11 cellular contexts compared by ENCODE assay signal in genomic region chr5:133048993-133049725, GRCh38. TPM values are rescaled to one million over a fixed set of nuclear protein-coding genes. Genes with fewer than 3 reads are reported as not detected.
A peak's percentile ranks its signal among the peaks of the same experiment; 100 is the strongest.
DNase-seq lines count a peak whose midpoint lies in the region; ATAC-seq, FAIRE-seq and TF ChIP-seq lines count a peak whose summit lies in the region.
"Had no signal": no experiment of that assay in that cellular context is flagged by ENCODE, and none has a peak within 500 bp of the region (broad histone marks: within the 10 kb centered on the region; RNA-seq: fewer than 3 reads in every experiment).

No MANE protein-coding gene starts in this region.

- peaks cover 12% of the 10 kb centered on the region for H3K36me3 Mint-ChIP-seq in stimulated activated naive CD8-positive, alpha-beta T cell treated with anti-CD3 and anti-CD28 coated beads, Interleukin-15, Interleukin-2, amounts not matched to agents 100 ng/mL and 50 ng/mL, for 24 hours (ENCODE audit: low read depth)
- peaks cover 4% of the 10 kb centered on the region for H3K36me3 Mint-ChIP-seq in activated naive CD8-positive, alpha-beta T cell treated with anti-CD3 and anti-CD28 coated beads, Interleukin-2, amount 10 ng/mL, durations not matched to agents 7 days and 5 days

- ATAC-seq in stimulated activated naive CD8-positive, alpha-beta T cell treated with anti-CD3 and anti-CD28 coated beads, Interleukin-15, amount 100 ng/mL, for 72 hours, result no peak
- ATAC-seq in activated naive CD8-positive, alpha-beta T cell treated with anti-CD3 and anti-CD28 coated beads, Interleukin-2, amount 10 ng/mL, durations not matched to agents 7 days and 5 days (ENCODE audit: low read depth), result no peak
- ATAC-seq in HepG2 (no peak), GM18868 (IDR thresholded peaks at IDR 0.05; ENCODE audit: unreplicated experiment) (no peak), foreskin keratinocyte (no peak)

- POLR2A ChIA-PET in activated naive CD8-positive, alpha-beta T cell treated with anti-CD3 and anti-CD28 coated beads, Interleukin-2, amount 10 ng/mL, durations not matched to agents 7 days and 5 days (lab: Charles Lee), result interaction anchor here (1.7 kb wide), 1 partner anchor 85 kb away, joined by 9 read pairs; the partner anchor contains the start of gene AFF4
- POLR2A ChIA-PET in HepG2 (lab: Yijun Ruan, JAX), result interaction anchor here (1.0 to 5.9 kb wide), 11 partner anchors 10 to 210 kb away, joined by 3 to 116 read pairs (median 6); partner anchors contain the start of genes AFF4 and ZCCHC10

- peak overlapping the region; percentile 49 for H3K9ac ChIP-seq in HepG2 (ENCODE audit: insufficient read depth, low read depth, low read length)

- in situ Hi-C loops in HepG2 (cut with HindIII; ENCODE audit: extremely low pct_ligation_motif_present, low pct_unique_long_range_greater_than_20kb), result no loop called here

- peak overlapping the region; percentile 100 for H3K27ac ChIP-seq in HepG2 (ENCODE audit: extremely low read length, insufficient read depth, low read length)
- no peak overlapping the region for H3K27ac ChIP-seq in foreskin keratinocyte

- WGBS in HepG2 (ENCODE audit: low lambda C conversion rate), result 19% methylated on average over 6 of the region's 6 CpGs

- H3K4me3 Mint-ChIP-seq in stimulated activated naive CD8-positive, alpha-beta T cell treated with anti-CD3 and anti-CD28 coated beads, Interleukin-15, Interleukin-2, amounts not matched to agents 100 ng/mL and 50 ng/mL, for 24 hours, result no peak overlapping the region
- no peak overlapping the region for H3K4me3 Mint-ChIP-seq in stimulated activated naive CD8-positive, alpha-beta T cell treated with anti-CD3 and anti-CD28 coated beads, Interleukin-15, amount 100 ng/mL, for 72 hours
- H3K4me3 Mint-ChIP-seq in activated naive CD8-positive, alpha-beta T cell treated with anti-CD3 and anti-CD28 coated beads, Interleukin-2, amount 10 ng/mL, durations not matched to agents 7 days and 5 days, result no peak overlapping the region
- H3K4me3 Mint-ChIP-seq: dendritic cell treated with granulocyte-macrophage colony-stimulating factor and Interleukin-4, amounts not matched to agents 40 ng/mL and 50 ng/mL, for 4 days had no signal

- H3K27me3 ChIP-seq in HepG2 (ENCODE audit: control insufficient read depth in 1 of 2, insufficient read depth in 2 of 2, low read length in 2 of 2) (no peaks in the 10 kb centered on the region; a peak in 1 of 5 replicates), foreskin keratinocyte (no peaks in the 10 kb centered on the region)

- no peak for DNase-seq in stimulated activated naive CD8-positive, alpha-beta T cell treated with anti-CD3 and anti-CD28 coated beads, Interleukin-15, amount 100 ng/mL, for 72 hours
- DNase-seq in activated naive CD8-positive, alpha-beta T cell treated with anti-CD3 and anti-CD28 coated beads, Interleukin-2, amount 10 ng/mL, durations not matched to agents 7 days and 5 days, result no peak
- DNase-seq in HepG2 (ENCODE audit: low spot score) (no peak), globus pallidus (ENCODE audit: low spot score) (no peak), NCI-H526 (lab: John Stamatoyannopoulos, UW) (no peak), foreskin keratinocyte (no peak)
- DNase-seq: KG1 had no signal

- peak overlapping the region; percentile 78 for H3K4me2 ChIP-seq in HepG2 (ENCODE audit: low read depth, low read length)

- no peaks in the 10 kb centered on the region for H3K36me3 ChIP-seq in HepG2 (replicated peaks in 1 of 2; ENCODE audit: control insufficient read depth in 1 of 2, insufficient read depth in 2 of 2, low read length in 2 of 2)

- no peak for TF ChIP-seq CTCF in HepG2 (CRISPR knock-in tag; IDR thresholded peaks at IDR 0.05)
- no peak for TF ChIP-seq CTCF in foreskin keratinocyte (conservative IDR thresholded peaks at IDR 0.05)

- H3K4me1 ChIP-seq in HepG2 (ENCODE audit: insufficient read depth, low read length) (peaks cover 48% of the 10 kb centered on the region), foreskin keratinocyte (peaks cover 9% of the 10 kb centered on the region)

- intact Hi-C loops in HepG2 (cut with micrococcal nuclease; ENCODE audit: unreplicated experiment), result no loop called here

- TF ChIP-seq RAD21 in HepG2 (CRISPR knock-in tag; IDR thresholded peaks at IDR 0.05), result no peak

- no peak for TF ChIP-seq POLR2A in HepG2 (IDR thresholded peaks at IDR 0.05; ENCODE audit: insufficient read depth in 1 of 2, low read depth in 2 of 2, low read length in 2 of 2)

- FAIRE-seq in HepG2 (lab: Jason Lieb, UNC), result no peak
- FAIRE-seq: G401.6 had no signal

- no peaks in the 10 kb centered on the region for H3K9me3 ChIP-seq in HepG2 (ENCODE audit: low read length)

- H3K79me2 ChIP-seq in HepG2 (ENCODE audit: insufficient read depth, low read length), result peaks cover 34% of the 10 kb centered on the region

- H3K9me3 Mint-ChIP-seq in stimulated activated naive CD8-positive, alpha-beta T cell treated with anti-CD3 and anti-CD28 coated beads, Interleukin-15, Interleukin-2, amounts not matched to agents 100 ng/mL and 50 ng/mL, for 24 hours, result no peaks in the 10 kb centered on the region
- no peaks in the 10 kb centered on the region for H3K9me3 Mint-ChIP-seq in stimulated activated naive CD8-positive, alpha-beta T cell treated with anti-CD3 and anti-CD28 coated beads, Interleukin-15, amount 100 ng/mL, for 72 hours
- H3K9me3 Mint-ChIP-seq in activated naive CD8-positive, alpha-beta T cell treated with anti-CD3 and anti-CD28 coated beads, Interleukin-2, amount 10 ng/mL, durations not matched to agents 7 days and 5 days, result no peaks in the 10 kb centered on the region
- H3K9me3 Mint-ChIP-seq: dendritic cell treated with granulocyte-macrophage colony-stimulating factor and Interleukin-4, amounts not matched to agents 40 ng/mL and 50 ng/mL, for 4 days had no signal

- TF ChIP-seq EP300 in HepG2 (IDR thresholded peaks at IDR 0.05; ENCODE audit: low read depth in 2 of 2, low read length in 2 of 2), result no peak
- no peak for TF ChIP-seq EP300 in HepG2 (CRISPR knock-in tag; IDR thresholded peaks at IDR 0.05; ENCODE audit: borderline replicate concordance)

- BruUV-seq in HepG2 (replicated peaks; lab: Mats Ljungman, UMichigan), result no TSS peak

- peaks cover 36% of the 10 kb centered on the region for H3K4me1 Mint-ChIP-seq in stimulated activated naive CD8-positive, alpha-beta T cell treated with anti-CD3 and anti-CD28 coated beads, Interleukin-15, Interleukin-2, amounts not matched to agents 100 ng/mL and 50 ng/mL, for 24 hours (ENCODE audit: low read depth)
- peaks cover 51% of the 10 kb centered on the region for H3K4me1 Mint-ChIP-seq in stimulated activated naive CD8-positive, alpha-beta T cell treated with anti-CD3 and anti-CD28 coated beads, Interleukin-15, amount 100 ng/mL, for 72 hours
- H3K4me1 Mint-ChIP-seq in activated naive CD8-positive, alpha-beta T cell treated with anti-CD3 and anti-CD28 coated beads, Interleukin-2, amount 10 ng/mL, durations not matched to agents 7 days and 5 days, result peaks cover 19% of the 10 kb centered on the region

- no peak overlapping the region for H2AFZ ChIP-seq in HepG2 (ENCODE audit: low read length)

- H4K20me1 ChIP-seq in HepG2 (ENCODE audit: insufficient read depth, low read length), result peaks cover 7% of the 10 kb centered on the region

- CTCF ChIA-PET in HepG2 (lab: Yijun Ruan, JAX; ENCODE audit: low intra/inter-chr PET ratio, low total read pairs), result no interaction called here

- peak overlapping the region; percentile 10 to 39 (median 23); a peak in 3 of 6 replicates for H3K4me3 ChIP-seq in HepG2 (replicated peaks in 1 of 3; ENCODE audit: insufficient read depth in 1 of 3, low read depth in 2 of 3, low read length in 3 of 3)

- H3K27ac Mint-ChIP-seq in stimulated activated naive CD8-positive, alpha-beta T cell treated with anti-CD3 and anti-CD28 coated beads, Interleukin-15, Interleukin-2, amounts not matched to agents 100 ng/mL and 50 ng/mL, for 24 hours, result peak overlapping the region; percentile 76
- H3K27ac Mint-ChIP-seq in stimulated activated naive CD8-positive, alpha-beta T cell treated with anti-CD3 and anti-CD28 coated beads, Interleukin-15, amount 100 ng/mL, for 72 hours, result no peak overlapping the region
- H3K27ac Mint-ChIP-seq in activated naive CD8-positive, alpha-beta T cell treated with anti-CD3 and anti-CD28 coated beads, Interleukin-2, amount 10 ng/mL, durations not matched to agents 7 days and 5 days, result peak overlapping the region; percentile 61
- H3K27ac Mint-ChIP-seq: dendritic cell treated with granulocyte-macrophage colony-stimulating factor and Interleukin-4, amounts not matched to agents 40 ng/mL and 50 ng/mL, for 4 days had no signal

- no peaks in the 10 kb centered on the region for H3K27me3 Mint-ChIP-seq in stimulated activated naive CD8-positive, alpha-beta T cell treated with anti-CD3 and anti-CD28 coated beads, Interleukin-15, Interleukin-2, amounts not matched to agents 100 ng/mL and 50 ng/mL, for 24 hours
- no peaks in the 10 kb centered on the region for H3K27me3 Mint-ChIP-seq in stimulated activated naive CD8-positive, alpha-beta T cell treated with anti-CD3 and anti-CD28 coated beads, Interleukin-15, amount 100 ng/mL, for 72 hours
- no peaks in the 10 kb centered on the region for H3K27me3 Mint-ChIP-seq in activated naive CD8-positive, alpha-beta T cell treated with anti-CD3 and anti-CD28 coated beads, Interleukin-2, amount 10 ng/mL, durations not matched to agents 7 days and 5 days

RNA-seq across cellular contexts. Expression of gene HSPA4, which starts 2.7 kb away (rescaled TPM):
- total RNA-seq in activated naive CD8-positive, alpha-beta T cell treated with anti-CD3 and anti-CD28 coated beads, Interleukin-2, amount 10 ng/mL, durations not matched to agents 7 days and 5 days, result 10 to 100 TPM; 78.9 to 83.2 TPM
- total RNA-seq in HepG2 (2016; rRNA removed; fragmentation: Illumina TruSeq; extraction: Trizol), result 231 and 359 TPM in 2 replicates
- total RNA-seq in HepG2 (2016; cell fraction: cytosol; rRNA removed; fragmentation: Illumina TruSeq; extraction: Trizol; ENCODE audit: low read depth), result 16.8 and 19.8 TPM in 2 replicates
- 234 and 349 TPM in 2 replicates for total RNA-seq in HepG2 (2016; cell fraction: insoluble cytoplasmic fraction; rRNA removed; fragmentation: Illumina TruSeq; extraction: Trizol)
- total RNA-seq in HepG2 (2016; cell fraction: membrane; rRNA removed; fragmentation: Illumina TruSeq; extraction: Trizol), result 31.3 and 31.7 TPM in 2 replicates
- 93.9 and 106 TPM in 2 replicates for total RNA-seq in HepG2 (2016; cell fraction: nucleus; rRNA removed; fragmentation: Illumina TruSeq; extraction: Trizol)
- 21.7 and 36.6 TPM in 2 replicates for polyA plus RNA-seq in HepG2 (2011; rRNA removed)
- 10.5 and 18.6 TPM in 2 replicates for polyA plus RNA-seq in HepG2 (2011; cell fraction: cytosol; rRNA removed)
- 6.5 and 10.0 TPM in 2 replicates for polyA plus RNA-seq in HepG2 (2011; cell fraction: nucleus; rRNA removed)
- 115 and 141 TPM in 2 replicates for polyA plus RNA-seq in HepG2 (2012)
- 9.3 and 9.9 TPM in 2 replicates for polyA plus RNA-seq in HepG2 (2016; cell fraction: cytosol; fragmentation: Illumina TruSeq; extraction: Trizol; ENCODE audit: low read depth)
- polyA plus RNA-seq in HepG2 (2016; cell fraction: insoluble cytoplasmic fraction; fragmentation: Illumina TruSeq; extraction: Trizol; ENCODE audit: low read depth), result 317 and 331 TPM in 2 replicates
- 25.5 and 28.6 TPM in 2 replicates for polyA plus RNA-seq in HepG2 (2016; cell fraction: membrane; fragmentation: Illumina TruSeq; extraction: Trizol; ENCODE audit: low read depth)
- polyA plus RNA-seq in HepG2 (2016; cell fraction: nucleus; fragmentation: Illumina TruSeq; extraction: Trizol; ENCODE audit: insufficient read depth, low read depth), result 160 and 171 TPM in 2 replicates
- 16.3 and 24.3 TPM in 2 replicates for polyA minus RNA-seq in HepG2 (2011; rRNA and poly(A)+ RNA removed; ENCODE audit: low replicate concordance)
- polyA minus RNA-seq in HepG2 (2011; cell fraction: cytosol; rRNA and poly(A)+ RNA removed), result 45.8 and 50.3 TPM in 2 replicates
- polyA minus RNA-seq in HepG2 (2011; cell fraction: nucleus; rRNA and poly(A)+ RNA removed), result 27.4 and 38.4 TPM in 2 replicates
- total RNA-seq in foreskin keratinocyte, result 134 and 163 TPM in 2 replicates
- 137 and 173 TPM in 2 replicates for polyA plus RNA-seq in foreskin keratinocyte

RNA-seq across cellular contexts. Expression of gene ZCCHC10, which starts 22.8 kb away (rescaled TPM):
- total RNA-seq in activated naive CD8-positive, alpha-beta T cell treated with anti-CD3 and anti-CD28 coated beads, Interleukin-2, amount 10 ng/mL, durations not matched to agents 7 days and 5 days, result 10 to 100 TPM; 22.8 to 24.5 TPM
- 40.7 and 54.8 TPM in 2 replicates for total RNA-seq in HepG2 (2016; rRNA removed; fragmentation: Illumina TruSeq; extraction: Trizol)
- total RNA-seq in HepG2 (2016; cell fraction: cytosol; rRNA removed; fragmentation: Illumina TruSeq; extraction: Trizol; ENCODE audit: low read depth), result 11.6 and 12.4 TPM in 2 replicates
- 41.5 and 61.2 TPM in 2 replicates for total RNA-seq in HepG2 (2016; cell fraction: insoluble cytoplasmic fraction; rRNA removed; fragmentation: Illumina TruSeq; extraction: Trizol)
- 15.4 and 19.1 TPM in 2 replicates for total RNA-seq in HepG2 (2016; cell fraction: membrane; rRNA removed; fragmentation: Illumina TruSeq; extraction: Trizol)
- 11.7 and 15.9 TPM in 2 replicates for total RNA-seq in HepG2 (2016; cell fraction: nucleus; rRNA removed; fragmentation: Illumina TruSeq; extraction: Trizol)
- 44.5 and 48.2 TPM in 2 replicates for polyA plus RNA-seq in HepG2 (2011; rRNA removed)
- 26.9 and 28.7 TPM in 2 replicates for polyA plus RNA-seq in HepG2 (2011; cell fraction: cytosol; rRNA removed)
- polyA plus RNA-seq in HepG2 (2011; cell fraction: nucleus; rRNA removed), result 4.3 and 8.5 TPM in 2 replicates
- 29.4 and 34.7 TPM in 2 replicates for polyA plus RNA-seq in HepG2 (2012)
- polyA plus RNA-seq in HepG2 (2016; cell fraction: cytosol; fragmentation: Illumina TruSeq; extraction: Trizol; ENCODE audit: low read depth), result 5.9 and 7.2 TPM in 2 replicates
- 53.3 and 59.8 TPM in 2 replicates for polyA plus RNA-seq in HepG2 (2016; cell fraction: insoluble cytoplasmic fraction; fragmentation: Illumina TruSeq; extraction: Trizol; ENCODE audit: low read depth)
- polyA plus RNA-seq in HepG2 (2016; cell fraction: membrane; fragmentation: Illumina TruSeq; extraction: Trizol; ENCODE audit: low read depth), result 12.2 and 14.0 TPM in 2 replicates
- 27.5 and 29.2 TPM in 2 replicates for polyA plus RNA-seq in HepG2 (2016; cell fraction: nucleus; fragmentation: Illumina TruSeq; extraction: Trizol; ENCODE audit: insufficient read depth, low read depth)
- polyA minus RNA-seq in HepG2 (2011; rRNA and poly(A)+ RNA removed; ENCODE audit: low replicate concordance), result 14.3 and 19.3 TPM in 2 replicates
- 12.7 and 13.7 TPM in 2 replicates for polyA minus RNA-seq in HepG2 (2011; cell fraction: cytosol; rRNA and poly(A)+ RNA removed)
- polyA minus RNA-seq in HepG2 (2011; cell fraction: nucleus; rRNA and poly(A)+ RNA removed), result 2.6 and 4.4 TPM in 2 replicates
- total RNA-seq in foreskin keratinocyte, result 29.7 and 31.9 TPM in 2 replicates
- 21.9 and 24.0 TPM in 2 replicates for polyA plus RNA-seq in foreskin keratinocyte

Comparison
In these comparisons a context has a peak if more than half of its experiments do, and no peak if none do; other contexts are left out.
1. H3K27ac Mint-ChIP-seq: peak in stimulated activated naive CD8-positive, alpha-beta T cell treated with anti-CD3 and anti-CD28 coated beads, Interleukin-15, Interleukin-2, amounts not matched to agents 100 ng/mL and 50 ng/mL, for 24 hours (single experiment) and activated naive CD8-positive, alpha-beta T cell treated with anti-CD3 and anti-CD28 coated beads, Interleukin-2, amount 10 ng/mL, durations not matched to agents 7 days and 5 days (single experiment); none in stimulated activated naive CD8-positive, alpha-beta T cell treated with anti-CD3 and anti-CD28 coated beads, Interleukin-15, amount 100 ng/mL, for 72 hours (0 of 2).